In the genomic region with DNA sequence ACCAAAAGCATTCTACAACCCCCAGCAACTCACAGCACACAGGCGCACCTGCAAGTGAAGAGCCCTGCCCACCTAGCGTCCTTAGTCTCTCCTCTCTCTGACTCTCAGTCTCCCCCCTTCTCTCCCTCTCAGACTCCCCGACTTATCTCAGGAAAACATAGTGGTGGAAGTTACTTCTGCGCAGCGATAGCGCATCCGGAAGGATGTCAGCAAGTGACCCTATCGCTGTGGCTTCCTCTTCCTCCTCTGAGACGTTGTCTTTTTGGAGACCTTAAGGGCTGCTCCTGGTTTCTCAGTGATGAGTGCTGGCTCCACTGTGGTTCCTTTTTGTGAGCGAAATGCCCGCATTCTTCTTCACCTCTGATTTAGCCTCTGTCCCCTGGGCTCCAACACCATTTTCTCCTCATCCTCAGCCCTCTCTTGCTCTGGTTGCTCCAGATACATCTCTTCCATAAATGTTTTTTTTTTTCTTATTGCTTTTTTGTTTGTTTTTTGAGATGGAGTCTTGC, we compare ENCODE assay signal across 8 cellular contexts. TPM values are rescaled to one million over a fixed set of nuclear protein-coding genes. Genes with fewer than 3 reads are reported as not detected.
DNase-seq lines count a peak whose midpoint lies in the region; ATAC-seq lines count a peak whose summit lies in the region.

No MANE protein-coding gene starts in this region.

- H3K36me3 ChIP-seq in duodenal mucosa (ENCODE audit: control insufficient read depth in 1 of 2, insufficient read depth in 2 of 2, low read length in 2 of 2): no peaks in the 10 kb centered on the region

- H3K27ac ChIP-seq in duodenal mucosa (ENCODE audit: low read depth, low read length): no peak overlapping the region

- H3K27ac Mint-ChIP-seq in T-helper 17 cell: peak overlapping the region; percentile 93
- peak overlapping the region; percentile 84 for H3K27ac Mint-ChIP-seq in stimulated activated naive CD8-positive, alpha-beta T cell treated with anti-CD3 and anti-CD28 coated beads, Interleukin-15, Interleukin-2, amounts not matched to agents 100 ng/mL and 50 ng/mL, for 24 hours

- H3K27me3 ChIP-seq in duodenal mucosa (ENCODE audit: control insufficient read depth in 1 of 2, insufficient read depth in 2 of 2, low read length in 2 of 2): no peaks in the 10 kb centered on the region

- H3K4me1 Mint-ChIP-seq in T-helper 17 cell: peaks cover 45% of the 10 kb centered on the region
- H3K4me1 Mint-ChIP-seq in stimulated activated naive CD8-positive, alpha-beta T cell treated with anti-CD3 and anti-CD28 coated beads, Interleukin-15, Interleukin-2, amounts not matched to agents 100 ng/mL and 50 ng/mL, for 24 hours (ENCODE audit: low read depth): peaks cover 65% of the 10 kb centered on the region

- no peak overlapping the region for H3K9ac ChIP-seq in duodenal mucosa (ENCODE audit: low read depth in 1 of 2, low read length in 2 of 2)

- no peaks in the 10 kb centered on the region for H3K9me3 Mint-ChIP-seq in stimulated activated naive CD8-positive, alpha-beta T cell treated with anti-CD3 and anti-CD28 coated beads, Interleukin-15, Interleukin-2, amounts not matched to agents 100 ng/mL and 50 ng/mL, for 24 hours

- H3K27me3 Mint-ChIP-seq in T-helper 17 cell: no peaks in the 10 kb centered on the region
- H3K27me3 Mint-ChIP-seq in stimulated activated naive CD8-positive, alpha-beta T cell treated with anti-CD3 and anti-CD28 coated beads, Interleukin-15, Interleukin-2, amounts not matched to agents 100 ng/mL and 50 ng/mL, for 24 hours: no peaks in the 10 kb centered on the region

- peak; percentile 18 for DNase-seq in activated T-cell treated with anti-CD3 and anti-CD28 coated beads for 24 hours (ENCODE audit: low read depth)
- DNase-seq in activated T-cell treated with anti-CD3 and anti-CD28 coated beads for 4 hours: no peak
- no peak for DNase-seq in T-helper 17 cell
- no peak for DNase-seq in NCI-H2227 (lab: John Stamatoyannopoulos, UW; ENCODE audit: unreplicated experiment)

- no peaks in the 10 kb centered on the region for H3K9me3 ChIP-seq in T-helper 17 cell (ENCODE audit: control insufficient read depth, low read length, poor library complexity, severe bottlenecking)
- no peaks in the 10 kb centered on the region for H3K9me3 ChIP-seq in duodenal mucosa (ENCODE audit: control insufficient read depth in 1 of 2, low read length in 2 of 2)

- no peaks in the 10 kb centered on the region for H3K36me3 Mint-ChIP-seq in T-helper 17 cell (ENCODE audit: low read depth)
- peaks cover 3% of the 10 kb centered on the region for H3K36me3 Mint-ChIP-seq in stimulated activated naive CD8-positive, alpha-beta T cell treated with anti-CD3 and anti-CD28 coated beads, Interleukin-15, Interleukin-2, amounts not matched to agents 100 ng/mL and 50 ng/mL, for 24 hours (ENCODE audit: low read depth)

- peak overlapping the region; percentile 92 for H3K4me3 Mint-ChIP-seq in T-helper 17 cell
- H3K4me3 Mint-ChIP-seq in stimulated activated naive CD8-positive, alpha-beta T cell treated with anti-CD3 and anti-CD28 coated beads, Interleukin-15, Interleukin-2, amounts not matched to agents 100 ng/mL and 50 ng/mL, for 24 hours: peak overlapping the region; percentile 96

- peak overlapping the region; percentile 1 to 28 for H3K4me3 ChIP-seq in duodenal mucosa (ENCODE audit: low read depth in 1 of 2, low read length in 2 of 2)

- peaks cover 12 to 26% of the 10 kb centered on the region in 2 donors for H3K4me1 ChIP-seq in duodenal mucosa (ENCODE audit: control insufficient read depth in 1 of 2, insufficient read depth in 2 of 2, low read length in 2 of 2)

- ATAC-seq in T-helper 17 cell (no peak), HG03159 (IDR thresholded peaks at IDR 0.05; ENCODE audit: unreplicated experiment) (no peak), HG03045 (IDR thresholded peaks at IDR 0.05; ENCODE audit: unreplicated experiment) (no peak)

RNA-seq across cellular contexts. Expression of gene YIF1B, which starts 1.4 kb away (rescaled TPM):
- 10 to 100 TPM; 31.1 to 39.4 TPM for total RNA-seq in T-helper 17 cell

RNA-seq across cellular contexts. Expression of gene KCNK6, which starts 2.5 kb away (rescaled TPM):
- 10 to 100 TPM in 1 of 2 donors, 1 to 10 TPM in 1; 6.5 to 10.8 TPM for total RNA-seq in T-helper 17 cell

RNA-seq across cellular contexts. Expression of gene C19orf33, which starts 13.1 kb away (rescaled TPM):
- 10 to 100 TPM in 1 of 2 donors, under 1 TPM in 1; 0.94 to 11.8 TPM for total RNA-seq in T-helper 17 cell

RNA-seq across cellular contexts. Expression of gene CATSPERG, which starts 18.5 kb away (rescaled TPM):
- 10 to 100 TPM in 1 of 2 donors, 1 to 10 TPM in 1; 9.1 to 13.3 TPM for total RNA-seq in T-helper 17 cell

RNA-seq across cellular contexts. Expression of gene SPINT2, which starts 52.8 kb away (rescaled TPM):
- 10 to 100 TPM; 32.2 to 49.1 TPM for total RNA-seq in T-helper 17 cell
